In the genomic region with DNA sequence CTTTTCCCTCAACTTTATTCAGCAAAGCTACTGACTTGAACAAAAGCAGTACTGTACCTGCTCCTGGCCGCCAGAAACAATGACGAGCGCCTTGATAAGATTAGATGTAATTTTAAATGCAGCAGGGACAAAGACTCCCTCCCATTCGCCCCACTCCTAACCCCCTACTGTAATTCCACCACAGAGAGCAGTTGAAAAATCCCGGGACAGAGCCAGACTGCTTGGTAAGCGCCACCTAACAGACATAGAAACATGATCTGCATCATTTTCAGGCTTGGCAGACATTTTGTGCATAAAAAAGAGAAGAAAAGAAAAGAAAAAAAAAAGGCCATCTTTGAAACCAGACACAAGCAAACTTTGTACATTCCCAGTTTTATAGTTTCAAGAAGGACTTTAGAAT, we compare ENCODE assay signal across 1 cellular context.
TF ChIP-seq lines count a peak whose summit lies in the region.

No MANE protein-coding gene starts in this region.

TF ChIP-seq in GM23338, 12 proteins besides CTCF, POLR2A, EP300 and RAD21 (continued from another document):
- TF ChIP-seq, protein P1, sequence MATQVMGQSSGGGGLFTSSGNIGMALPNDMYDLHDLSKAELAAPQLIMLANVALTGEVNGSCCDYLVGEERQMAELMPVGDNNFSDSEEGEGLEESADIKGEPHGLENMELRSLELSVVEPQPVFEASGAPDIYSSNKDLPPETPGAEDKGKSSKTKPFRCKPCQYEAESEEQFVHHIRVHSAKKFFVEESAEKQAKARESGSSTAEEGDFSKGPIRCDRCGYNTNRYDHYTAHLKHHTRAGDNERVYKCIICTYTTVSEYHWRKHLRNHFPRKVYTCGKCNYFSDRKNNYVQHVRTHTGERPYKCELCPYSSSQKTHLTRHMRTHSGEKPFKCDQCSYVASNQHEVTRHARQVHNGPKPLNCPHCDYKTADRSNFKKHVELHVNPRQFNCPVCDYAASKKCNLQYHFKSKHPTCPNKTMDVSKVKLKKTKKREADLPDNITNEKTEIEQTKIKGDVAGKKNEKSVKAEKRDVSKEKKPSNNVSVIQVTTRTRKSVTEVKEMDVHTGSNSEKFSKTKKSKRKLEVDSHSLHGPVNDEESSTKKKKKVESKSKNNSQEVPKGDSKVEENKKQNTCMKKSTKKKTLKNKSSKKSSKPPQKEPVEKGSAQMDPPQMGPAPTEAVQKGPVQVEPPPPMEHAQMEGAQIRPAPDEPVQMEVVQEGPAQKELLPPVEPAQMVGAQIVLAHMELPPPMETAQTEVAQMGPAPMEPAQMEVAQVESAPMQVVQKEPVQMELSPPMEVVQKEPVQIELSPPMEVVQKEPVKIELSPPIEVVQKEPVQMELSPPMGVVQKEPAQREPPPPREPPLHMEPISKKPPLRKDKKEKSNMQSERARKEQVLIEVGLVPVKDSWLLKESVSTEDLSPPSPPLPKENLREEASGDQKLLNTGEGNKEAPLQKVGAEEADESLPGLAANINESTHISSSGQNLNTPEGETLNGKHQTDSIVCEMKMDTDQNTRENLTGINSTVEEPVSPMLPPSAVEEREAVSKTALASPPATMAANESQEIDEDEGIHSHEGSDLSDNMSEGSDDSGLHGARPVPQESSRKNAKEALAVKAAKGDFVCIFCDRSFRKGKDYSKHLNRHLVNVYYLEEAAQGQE (IDR thresholded peaks at IDR 0.05; ENCODE audit: unreplicated experiment): no peak
- TF ChIP-seq POLR2AphosphoS5 (IDR thresholded peaks at IDR 0.05; ENCODE audit: low read depth): no peak
- no peak for TF ChIP-seq STAT1 (IDR thresholded peaks at IDR 0.05; ENCODE audit: unreplicated experiment)
- TF ChIP-seq ZNF114 (CRISPR knock-in tag; IDR thresholded peaks at IDR 0.05): no peak
- TF ChIP-seq, protein P2, sequence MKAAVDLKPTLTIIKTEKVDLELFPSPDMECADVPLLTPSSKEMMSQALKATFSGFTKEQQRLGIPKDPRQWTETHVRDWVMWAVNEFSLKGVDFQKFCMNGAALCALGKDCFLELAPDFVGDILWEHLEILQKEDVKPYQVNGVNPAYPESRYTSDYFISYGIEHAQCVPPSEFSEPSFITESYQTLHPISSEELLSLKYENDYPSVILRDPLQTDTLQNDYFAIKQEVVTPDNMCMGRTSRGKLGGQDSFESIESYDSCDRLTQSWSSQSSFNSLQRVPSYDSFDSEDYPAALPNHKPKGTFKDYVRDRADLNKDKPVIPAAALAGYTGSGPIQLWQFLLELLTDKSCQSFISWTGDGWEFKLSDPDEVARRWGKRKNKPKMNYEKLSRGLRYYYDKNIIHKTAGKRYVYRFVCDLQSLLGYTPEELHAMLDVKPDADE (IDR thresholded peaks at IDR 0.05): no peak
- TF ChIP-seq NANOG (IDR thresholded peaks at IDR 0.05; ENCODE audit: borderline replicate concordance): no peak
- TF ChIP-seq EZH2 (IDR thresholded peaks at IDR 0.05; ENCODE audit: low read depth, unreplicated experiment): no peak
- TF ChIP-seq JUNB (IDR thresholded peaks at IDR 0.05; ENCODE audit: unreplicated experiment): no peak
- TF ChIP-seq, protein P3, sequence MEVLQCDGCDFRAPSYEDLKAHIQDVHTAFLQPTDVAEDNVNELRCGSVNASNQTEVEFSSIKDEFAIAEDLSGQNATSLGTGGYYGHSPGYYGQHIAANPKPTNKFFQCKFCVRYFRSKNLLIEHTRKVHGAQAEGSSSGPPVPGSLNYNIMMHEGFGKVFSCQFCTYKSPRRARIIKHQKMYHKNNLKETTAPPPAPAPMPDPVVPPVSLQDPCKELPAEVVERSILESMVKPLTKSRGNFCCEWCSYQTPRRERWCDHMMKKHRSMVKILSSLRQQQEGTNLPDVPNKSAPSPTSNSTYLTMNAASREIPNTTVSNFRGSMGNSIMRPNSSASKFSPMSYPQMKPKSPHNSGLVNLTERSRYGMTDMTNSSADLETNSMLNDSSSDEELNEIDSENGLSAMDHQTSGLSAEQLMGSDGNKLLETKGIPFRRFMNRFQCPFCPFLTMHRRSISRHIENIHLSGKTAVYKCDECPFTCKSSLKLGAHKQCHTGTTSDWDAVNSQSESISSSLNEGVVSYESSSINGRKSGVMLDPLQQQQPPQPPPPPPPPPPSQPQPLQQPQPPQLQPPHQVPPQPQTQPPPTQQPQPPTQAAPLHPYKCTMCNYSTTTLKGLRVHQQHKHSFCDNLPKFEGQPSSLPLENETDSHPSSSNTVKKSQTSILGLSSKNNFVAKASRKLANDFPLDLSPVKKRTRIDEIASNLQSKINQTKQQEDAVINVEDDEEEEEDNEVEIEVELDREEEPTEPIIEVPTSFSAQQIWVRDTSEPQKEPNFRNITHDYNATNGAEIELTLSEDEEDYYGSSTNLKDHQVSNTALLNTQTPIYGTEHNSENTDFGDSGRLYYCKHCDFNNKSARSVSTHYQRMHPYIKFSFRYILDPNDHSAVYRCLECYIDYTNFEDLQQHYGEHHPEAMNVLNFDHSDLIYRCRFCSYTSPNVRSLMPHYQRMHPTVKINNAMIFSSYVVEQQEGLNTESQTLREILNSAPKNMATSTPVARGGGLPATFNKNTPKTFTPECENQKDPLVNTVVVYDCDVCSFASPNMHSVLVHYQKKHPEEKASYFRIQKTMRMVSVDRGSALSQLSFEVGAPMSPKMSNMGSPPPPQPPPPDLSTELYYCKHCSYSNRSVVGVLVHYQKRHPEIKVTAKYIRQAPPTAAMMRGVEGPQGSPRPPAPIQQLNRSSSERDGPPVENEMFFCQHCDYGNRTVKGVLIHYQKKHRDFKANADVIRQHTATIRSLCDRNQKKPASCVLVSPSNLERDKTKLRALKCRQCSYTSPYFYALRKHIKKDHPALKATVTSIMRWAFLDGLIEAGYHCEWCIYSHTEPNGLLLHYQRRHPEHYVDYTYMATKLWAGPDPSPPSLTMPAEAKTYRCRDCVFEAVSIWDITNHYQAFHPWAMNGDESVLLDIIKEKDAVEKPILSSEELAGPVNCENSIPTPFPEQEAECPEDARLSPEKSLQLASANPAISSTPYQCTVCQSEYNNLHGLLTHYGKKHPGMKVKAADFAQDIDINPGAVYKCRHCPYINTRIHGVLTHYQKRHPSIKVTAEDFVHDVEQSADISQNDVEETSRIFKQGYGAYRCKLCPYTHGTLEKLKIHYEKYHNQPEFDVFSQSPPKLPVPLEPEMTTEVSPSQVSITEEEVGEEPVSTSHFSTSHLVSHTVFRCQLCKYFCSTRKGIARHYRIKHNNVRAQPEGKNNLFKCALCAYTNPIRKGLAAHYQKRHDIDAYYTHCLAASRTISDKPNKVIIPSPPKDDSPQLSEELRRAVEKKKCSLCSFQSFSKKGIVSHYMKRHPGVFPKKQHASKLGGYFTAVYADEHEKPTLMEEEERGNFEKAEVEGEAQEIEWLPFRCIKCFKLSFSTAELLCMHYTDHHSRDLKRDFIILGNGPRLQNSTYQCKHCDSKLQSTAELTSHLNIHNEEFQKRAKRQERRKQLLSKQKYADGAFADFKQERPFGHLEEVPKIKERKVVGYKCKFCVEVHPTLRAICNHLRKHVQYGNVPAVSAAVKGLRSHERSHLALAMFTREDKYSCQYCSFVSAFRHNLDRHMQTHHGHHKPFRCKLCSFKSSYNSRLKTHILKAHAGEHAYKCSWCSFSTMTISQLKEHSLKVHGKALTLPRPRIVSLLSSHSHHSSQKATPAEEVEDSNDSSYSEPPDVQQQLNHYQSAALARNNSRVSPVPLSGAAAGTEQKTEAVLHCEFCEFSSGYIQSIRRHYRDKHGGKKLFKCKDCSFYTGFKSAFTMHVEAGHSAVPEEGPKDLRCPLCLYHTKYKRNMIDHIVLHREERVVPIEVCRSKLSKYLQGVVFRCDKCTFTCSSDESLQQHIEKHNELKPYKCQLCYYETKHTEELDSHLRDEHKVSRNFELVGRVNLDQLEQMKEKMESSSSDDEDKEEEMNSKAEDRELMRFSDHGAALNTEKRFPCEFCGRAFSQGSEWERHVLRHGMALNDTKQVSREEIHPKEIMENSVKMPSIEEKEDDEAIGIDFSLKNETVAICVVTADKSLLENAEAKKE (CRISPR knock-in tag; IDR thresholded peaks at IDR 0.05): no peak
- TF ChIP-seq CREB1 (CRISPR knock-in tag; IDR thresholded peaks at IDR 0.05; ENCODE audit: low read depth): no peak
